20 cellular contexts compared by ENCODE assay signal in genomic region chr10:42971251-42971599, GRCh38.
"Had no signal": no experiment of that assay in that cellular context is flagged by ENCODE, and none has a peak within 500 bp of the region (broad histone marks: within the 10 kb centered on the region; RNA-seq: fewer than 3 reads in every experiment).

No MANE protein-coding gene starts in this region.

- DNase-seq: activated CD4-positive, alpha-beta T cell treated with anti-CD3 and anti-CD28 coated beads for 36 hours; activated CD4-positive, alpha-beta T cell treated with anti-CD3 and anti-CD28 coated beads, Interleukin-2, amount 50 U/mL, for 4 hours; activated naive CD4-positive, alpha-beta T cell treated with anti-CD3 and anti-CD28 coated beads, Interleukin-2, amount 50 U/mL, for 16 hours; activated naive CD8-positive, alpha-beta T cell treated with anti-CD3 and anti-CD28 coated beads, Interleukin-2, amount 50 U/mL, for 24 hours; activated T-cell treated with anti-CD3 and anti-CD28 coated beads, Interleukin-2, amount 50 U/mL, for 4 hours; cortex of kidney; stimulated activated CD4-positive, alpha-beta T cell treated with anti-CD3 and anti-CD28 coated beads, Interleukin-4, amount 100 ng/mL, for 24 hours; T-helper 9 cell; uterus had no signal

- H3K27ac ChIP-seq: cardiac muscle cell, epithelial cell of prostate, lower lobe of right lung, ovary, prostate gland, stomach, suprapubic skin, tibial nerve, uterus had no signal

- H3K27ac Mint-ChIP-seq: activated CD4-positive, alpha-beta T cell treated with anti-CD3 and anti-CD28 coated beads for 36 hours; activated naive CD8-positive, alpha-beta T cell treated with anti-CD3 and anti-CD28 coated beads, Interleukin-2, amount 50 U/mL, for 24 hours; naive thymus-derived CD4-positive, alpha-beta T cell had no signal

- H3K4me3 ChIP-seq: cardiac muscle cell, lower lobe of right lung, ovary, prostate gland, stomach, suprapubic skin, tibial nerve, uterus had no signal

- H3K27me3 ChIP-seq: cardiac muscle cell, ovary, suprapubic skin, tibial nerve, uterus had no signal

- H3K27me3 Mint-ChIP-seq: activated CD4-positive, alpha-beta T cell treated with anti-CD3 and anti-CD28 coated beads for 36 hours; activated naive CD8-positive, alpha-beta T cell treated with anti-CD3 and anti-CD28 coated beads, Interleukin-2, amount 50 U/mL, for 24 hours had no signal

- H3K4me3 Mint-ChIP-seq: activated CD4-positive, alpha-beta T cell treated with anti-CD3 and anti-CD28 coated beads for 36 hours; activated naive CD8-positive, alpha-beta T cell treated with anti-CD3 and anti-CD28 coated beads, Interleukin-2, amount 50 U/mL, for 24 hours; activated T-cell treated with anti-CD3 and anti-CD28 coated beads, Interleukin-2, amount 50 U/mL, for 4 hours; naive thymus-derived CD4-positive, alpha-beta T cell; WTC11 had no signal

- H3K9me3 Mint-ChIP-seq: activated naive CD8-positive, alpha-beta T cell treated with anti-CD3 and anti-CD28 coated beads, Interleukin-2, amount 50 U/mL, for 24 hours; activated T-cell treated with anti-CD3 and anti-CD28 coated beads, Interleukin-2, amount 50 U/mL, for 4 hours; WTC11 had no signal

- ATAC-seq: activated CD4-positive, alpha-beta T cell treated with anti-CD3 and anti-CD28 coated beads for 36 hours; activated naive CD8-positive, alpha-beta T cell treated with anti-CD3 and anti-CD28 coated beads, Interleukin-2, amount 50 U/mL, for 24 hours; activated T-cell treated with anti-CD3 and anti-CD28 coated beads, Interleukin-2, amount 50 U/mL, for 4 hours; left lobe of liver; lower lobe of right lung; WTC11 had no signal

- H3K36me3 Mint-ChIP-seq: naive thymus-derived CD4-positive, alpha-beta T cell; WTC11 had no signal

- H3K4me1 Mint-ChIP-seq: activated CD4-positive, alpha-beta T cell treated with anti-CD3 and anti-CD28 coated beads for 36 hours; activated naive CD8-positive, alpha-beta T cell treated with anti-CD3 and anti-CD28 coated beads, Interleukin-2, amount 50 U/mL, for 24 hours had no signal
